In genomic region chr3:42652611-42653302, GRCh38 we compare ENCODE assay signal across 8 cellular contexts. TPM values are rescaled to one million over a fixed set of nuclear protein-coding genes. Genes with fewer than 3 reads are reported as not detected.
A peak's percentile ranks its signal among the peaks of the same experiment; 100 is the strongest.
DNase-seq lines count a peak whose midpoint lies in the region; ATAC-seq, FAIRE-seq and TF ChIP-seq lines count a peak whose summit lies in the region.

No MANE protein-coding gene starts in this region.

- DNase-seq in AG08396 (ENCODE audit: low spot score), result peak; percentile 78
- DNase-seq in SJSA1 (ENCODE audit: low read depth in 1 of 2, low spot score in 2 of 2), result peak; percentile 60 to 67
- DNase-seq in endodermal cell, result peak; percentile 80
- DNase-seq in midbrain (lab: John Stamatoyannopoulos, UW), result peak; percentile 41
- peak; percentile 85 for DNase-seq in urothelium cell line (ENCODE audit: low spot score)
- DNase-seq in activated CD8-positive, alpha-beta memory T cell treated with anti-CD3 and anti-CD28 coated beads, Interleukin-2, amount 50 U/mL, for 4 hours, result no peak

- H3K27me3 ChIP-seq in SJSA1 (replicated peaks) (no peaks in the 10 kb centered on the region), endodermal cell (ENCODE audit: control insufficient read depth, insufficient read depth, low read length, poor library complexity, severe bottlenecking) (no peaks in the 10 kb centered on the region)

- peaks cover 55% of the 10 kb centered on the region for H3K4me1 ChIP-seq in SJSA1 (replicated peaks)
- peaks cover 10% of the 10 kb centered on the region for H3K4me1 ChIP-seq in endodermal cell (ENCODE audit: control insufficient read depth, insufficient read depth, low read length)

- H3K9me3 Mint-ChIP-seq in endodermal cell, result no peaks in the 10 kb centered on the region

- peak overlapping the region; percentile 76 for H3K4me3 Mint-ChIP-seq in endodermal cell

- H3K4me3 ChIP-seq in SJSA1 (peak overlapping the region; percentile 74; the same call in 1 of the 2 replicates), endodermal cell (ENCODE audit: low read length) (peak overlapping the region; percentile 80)

- H3K27me3 Mint-ChIP-seq in endodermal cell (ENCODE audit: insufficient read depth), result no peaks in the 10 kb centered on the region

- ATAC-seq in GM18508 (IDR thresholded peaks at IDR 0.05; ENCODE audit: insufficient read depth, unreplicated experiment) (peak; percentile 50), HG03175 (IDR thresholded peaks at IDR 0.05; ENCODE audit: unreplicated experiment) (peak; percentile 66)

- FAIRE-seq in urothelium cell line (lab: Jason Lieb, UNC), result peak; percentile 88

- H3K36me3 Mint-ChIP-seq in endodermal cell (ENCODE audit: low read depth), result peaks cover 11% of the 10 kb centered on the region

- no peak for TF ChIP-seq CTCF in endodermal cell (conservative IDR thresholded peaks at IDR 0.05)

- WGBS in endodermal cell (ENCODE audit: insufficient coverage in 1 of 2, insufficient read length in 1 of 2), 2 experiments, result 71 to 100% methylated on average over 1 to 7 of the region's 7 CpGs

- no peaks in the 10 kb centered on the region for H3K9me3 ChIP-seq in SJSA1 (replicated peaks)
- H3K9me3 ChIP-seq in endodermal cell (ENCODE audit: control insufficient read depth, low read length), result no peaks in the 10 kb centered on the region

- peak overlapping the region; percentile 39 for H3K27ac Mint-ChIP-seq in endodermal cell

- H3K27ac ChIP-seq in SJSA1 (peak overlapping the region; percentile 76), endodermal cell (ENCODE audit: low read depth, low read length) (peak overlapping the region; percentile 16)

- peaks cover 24% of the 10 kb centered on the region for H3K4me1 Mint-ChIP-seq in endodermal cell

- H3K36me3 ChIP-seq in SJSA1 (peaks cover 31% of the 10 kb centered on the region), endodermal cell (ENCODE audit: control insufficient read depth, insufficient read depth, low read length) (peaks cover 15% of the 10 kb centered on the region)

- no peak overlapping the region for H3K9ac ChIP-seq in endodermal cell (ENCODE audit: extremely low read depth, low read length, poor library complexity, severe bottlenecking)

RNA-seq across cellular contexts. Expression of gene ZBTB47, which starts 0.7 kb away (rescaled TPM):
- total RNA-seq in SJSA1 (2014; rRNA removed; shearing (Covaris generic)), result 3.0 and 6.1 TPM in 2 replicates
- total RNA-seq in endodermal cell, result 1 to 10 TPM; 4.6 to 7.2 TPM
- 7.1 TPM for polyA plus RNA-seq in endodermal cell (2013, experiment 1 of 2)
- 6.2 TPM for polyA plus RNA-seq in endodermal cell (2013, experiment 2 of 2)

RNA-seq across cellular contexts. Expression of gene KLHL40, which starts 32.6 kb away (rescaled TPM):
- not detected in 2 replicates for total RNA-seq in SJSA1 (2014; rRNA removed; shearing (Covaris generic))
- not detected for total RNA-seq in endodermal cell
- 0.21 TPM for polyA plus RNA-seq in endodermal cell (2013, experiment 1 of 2)
- polyA plus RNA-seq in endodermal cell (2013, experiment 2 of 2), result 0.21 TPM

RNA-seq across cellular contexts. Expression of gene HHATL, which starts 49.8 kb away (rescaled TPM):
- not detected in 2 replicates for total RNA-seq in SJSA1 (2014; rRNA removed; shearing (Covaris generic))
- not detected for total RNA-seq in endodermal cell
- not detected for polyA plus RNA-seq in endodermal cell (2013, experiment 1 of 2)
- not detected for polyA plus RNA-seq in endodermal cell (2013, experiment 2 of 2)

RNA-seq across cellular contexts. Expression of gene NKTR, which starts 52.3 kb away (rescaled TPM):
- total RNA-seq in SJSA1 (2014; rRNA removed; shearing (Covaris generic)), result 14.5 and 33.7 TPM in 2 replicates
- total RNA-seq in endodermal cell, result 100 to 1,000 TPM; 101 to 116 TPM
- 87.3 TPM for polyA plus RNA-seq in endodermal cell (2013, experiment 1 of 2)
- polyA plus RNA-seq in endodermal cell (2013, experiment 2 of 2), result 86.0 TPM
